8 cellular contexts compared by ENCODE assay signal in the genomic region with DNA sequence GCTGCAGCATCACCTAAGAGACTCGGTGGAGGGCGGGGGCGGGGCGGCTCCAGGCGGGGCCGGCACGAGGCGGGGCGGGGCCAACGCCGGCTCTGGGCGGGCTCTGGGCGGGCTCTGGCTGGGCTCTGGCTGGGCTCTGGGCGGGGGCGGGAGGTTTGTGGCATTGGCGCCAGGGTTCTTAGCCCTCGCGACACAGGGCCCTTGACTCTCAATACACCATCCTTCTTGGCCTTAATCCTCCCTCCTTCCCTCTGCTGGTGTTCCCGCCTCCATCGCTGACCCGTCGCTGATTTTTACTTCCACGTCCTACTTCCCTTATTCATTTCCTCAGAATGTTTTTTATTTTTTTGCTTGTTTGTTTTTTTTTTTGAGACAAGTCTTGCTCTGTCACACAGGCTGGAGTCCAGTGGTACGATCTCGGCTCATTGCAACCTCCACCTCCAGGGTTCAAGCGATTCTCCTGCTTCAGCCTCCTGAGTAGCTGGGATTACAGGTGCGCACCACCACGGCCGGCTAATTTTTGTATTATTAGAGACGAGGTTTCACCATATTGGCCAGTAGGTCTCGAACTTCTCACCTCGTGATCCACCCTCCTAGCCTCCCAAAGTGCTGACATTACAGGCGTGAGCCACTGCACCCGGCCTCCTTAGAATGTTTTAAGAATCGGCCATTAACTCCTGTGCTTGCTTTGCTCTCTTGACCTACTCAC. TPM values are rescaled to one million over a fixed set of nuclear protein-coding genes. Genes with fewer than 3 reads are reported as not detected.
DNase-seq lines count a peak whose midpoint lies in the region; ATAC-seq, FAIRE-seq and TF ChIP-seq lines count a peak whose summit lies in the region.

A gene with protein sequence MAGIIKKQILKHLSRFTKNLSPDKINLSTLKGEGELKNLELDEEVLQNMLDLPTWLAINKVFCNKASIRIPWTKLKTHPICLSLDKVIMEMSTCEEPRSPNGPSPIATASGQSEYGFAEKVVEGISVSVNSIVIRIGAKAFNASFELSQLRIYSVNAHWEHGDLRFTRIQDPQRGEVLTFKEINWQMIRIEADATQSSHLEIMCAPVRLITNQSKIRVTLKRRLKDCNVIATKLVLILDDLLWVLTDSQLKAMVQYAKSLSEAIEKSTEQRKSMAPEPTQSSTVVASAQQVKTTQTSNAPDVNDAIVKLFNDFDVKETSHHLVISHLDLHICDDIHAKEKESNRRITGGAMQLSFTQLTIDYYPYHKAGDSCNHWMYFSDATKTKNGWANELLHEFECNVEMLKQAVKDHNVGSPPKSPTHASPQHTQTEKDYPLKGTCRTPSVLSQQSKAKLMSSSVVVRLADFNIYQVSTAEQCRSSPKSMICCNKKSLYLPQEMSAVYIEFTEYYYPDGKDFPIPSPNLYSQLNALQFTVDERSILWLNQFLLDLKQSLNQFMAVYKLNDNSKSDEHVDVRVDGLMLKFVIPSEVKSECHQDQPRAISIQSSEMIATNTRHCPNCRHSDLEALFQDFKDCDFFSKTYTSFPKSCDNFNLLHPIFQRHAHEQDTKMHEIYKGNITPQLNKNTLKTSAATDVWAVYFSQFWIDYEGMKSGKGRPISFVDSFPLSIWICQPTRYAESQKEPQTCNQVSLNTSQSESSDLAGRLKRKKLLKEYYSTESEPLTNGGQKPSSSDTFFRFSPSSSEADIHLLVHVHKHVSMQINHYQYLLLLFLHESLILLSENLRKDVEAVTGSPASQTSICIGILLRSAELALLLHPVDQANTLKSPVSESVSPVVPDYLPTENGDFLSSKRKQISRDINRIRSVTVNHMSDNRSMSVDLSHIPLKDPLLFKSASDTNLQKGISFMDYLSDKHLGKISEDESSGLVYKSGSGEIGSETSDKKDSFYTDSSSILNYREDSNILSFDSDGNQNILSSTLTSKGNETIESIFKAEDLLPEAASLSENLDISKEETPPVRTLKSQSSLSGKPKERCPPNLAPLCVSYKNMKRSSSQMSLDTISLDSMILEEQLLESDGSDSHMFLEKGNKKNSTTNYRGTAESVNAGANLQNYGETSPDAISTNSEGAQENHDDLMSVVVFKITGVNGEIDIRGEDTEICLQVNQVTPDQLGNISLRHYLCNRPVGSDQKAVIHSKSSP (N-terminal part only) (minus strand): TSS at position 24 of the 709 bp plus-strand sequence. CDS start 239 bp downstream, outside the sequence.

- intact Hi-C loops in Right ventricle myocardium inferior (cut with DNase I) (loop anchor here (5.0 kb wide), 1 partner anchor 59 kb away; the partner anchor contains the start of gene ACTR6), pancreas (cut with DNase I) (no loop called here)

- H3K27ac ChIP-seq in pancreas = peak within 1 kb of the TSS; percentile 86 to 89 (median 86)
- H3K27ac ChIP-seq in thymus (ENCODE audit: low read depth) = peak within 1 kb of the TSS; percentile 85

- peak within 1 kb of the TSS; percentile 99 for H3K27ac Mint-ChIP-seq in activated naive CD8-positive, alpha-beta T cell treated with anti-CD3 and anti-CD28 coated beads for 36 hours

- peaks cover 40% of the 10 kb centered on the region for H3K4me1 Mint-ChIP-seq in activated naive CD8-positive, alpha-beta T cell treated with anti-CD3 and anti-CD28 coated beads for 36 hours

- 24 to 51% methylated on average over 17 to 35 of the region's 35 CpGs for WGBS in pancreas, 2 donors
- WGBS in thymus = 30% methylated on average over 35 of the region's 35 CpGs

- H3K9me3 Mint-ChIP-seq in activated naive CD8-positive, alpha-beta T cell treated with anti-CD3 and anti-CD28 coated beads for 36 hours = no peaks in the 10 kb centered on the region

- H3K9me3 ChIP-seq in pancreas (no peaks in the 10 kb centered on the region), thymus (ENCODE audit: control insufficient read depth) (no peaks in the 10 kb centered on the region)

- DNase-seq in GM12864 (ENCODE audit: low read depth) (no peak), NCI-H1105 treated with DMSO at 0.1 percent for 48 hours (lab: John Stamatoyannopoulos, UW) (peak; percentile 86), SW 1271 (lab: John Stamatoyannopoulos, UW) (peak; percentile 28 to 68), Right ventricle myocardium inferior (ENCODE audit: missing footprints) (peak; percentile 97), pancreas (peak in 5 of 6 donors; percentile 84 to 96 (median 90))
- DNase-seq in activated naive CD8-positive, alpha-beta T cell treated with anti-CD3 and anti-CD28 coated beads for 36 hours = peak; percentile 91

- H3K4me3 ChIP-seq in GM12864 (ENCODE audit: low read depth, low read length) (peak within 1 kb of the TSS; percentile 89), pancreas (peak within 1 kb of the TSS; percentile 69 to 83 (median 80)), thymus (ENCODE audit: low read length) (peak within 1 kb of the TSS; percentile 66)

- TF ChIP-seq CTCF in GM12864 (IDR thresholded peaks at IDR 0.05; ENCODE audit: low read depth, low read length, missing control alignments) (no peak), pancreas (IDR thresholded peaks at IDR 0.05) (no peak)

- H3K36me3 ChIP-seq in pancreas = no peaks in the 10 kb centered on the region
- no peaks in the 10 kb centered on the region for H3K36me3 ChIP-seq in thymus (ENCODE audit: control insufficient read depth, insufficient read depth)

- peaks cover 0 to 3% (median 0%) of the 10 kb centered on the region in 3 donors for H3K4me1 ChIP-seq in pancreas
- peaks cover 2% of the 10 kb centered on the region for H3K4me1 ChIP-seq in thymus (ENCODE audit: control insufficient read depth, insufficient read depth, low read length)

- H3K27me3 ChIP-seq in pancreas = no peaks in the 10 kb centered on the region
- no peaks in the 10 kb centered on the region for H3K27me3 ChIP-seq in thymus (ENCODE audit: control insufficient read depth, insufficient read depth)

- peak; percentile 74 for ATAC-seq in HG02678 (IDR thresholded peaks at IDR 0.05; ENCODE audit: unreplicated experiment)
- peak; percentile 99 for ATAC-seq in Right ventricle myocardium inferior
- ATAC-seq in pancreas = peak; percentile 97 to 99 (median 98)

- H3K36me3 Mint-ChIP-seq in activated naive CD8-positive, alpha-beta T cell treated with anti-CD3 and anti-CD28 coated beads for 36 hours = peaks cover 17% of the 10 kb centered on the region

- no peaks in the 10 kb centered on the region for H3K27me3 Mint-ChIP-seq in activated naive CD8-positive, alpha-beta T cell treated with anti-CD3 and anti-CD28 coated beads for 36 hours

- peak within 1 kb of the TSS; percentile 94 for H3K4me3 Mint-ChIP-seq in activated naive CD8-positive, alpha-beta T cell treated with anti-CD3 and anti-CD28 coated beads for 36 hours

- no peak for FAIRE-seq in pancreas (lab: Jason Lieb, UNC)

RNA-seq across cellular contexts. Expression of the gene that starts here (rescaled TPM):
- total RNA-seq in activated naive CD8-positive, alpha-beta T cell treated with anti-CD3 and anti-CD28 coated beads for 36 hours = 10 to 100 TPM; 34.1 to 35.3 TPM
- 10.7 TPM for total RNA-seq in Right ventricle myocardium inferior
- total RNA-seq in pancreas = 10 to 100 TPM in 1 of 6 donors, 1 to 10 TPM in 5; 3.6 to 10.8 (median 5.2) TPM
- 1 to 10 TPM; 2.0 to 5.6 TPM for polyA plus RNA-seq in pancreas
- polyA plus RNA-seq in thymus = 9.5 TPM
